In genomic region chr3:148146947-148147346, GRCh38 we compare ENCODE assay signal across 14 cellular contexts.
DNase-seq lines count a peak whose midpoint lies in the region; ATAC-seq, FAIRE-seq and TF ChIP-seq lines count a peak whose summit lies in the region.
"Had no signal": no experiment of that assay in that cellular context is flagged by ENCODE, and none has a peak within 500 bp of the region (broad histone marks: within the 10 kb centered on the region; RNA-seq: fewer than 3 reads in every experiment).

No MANE protein-coding gene starts in this region.

- 38 to 56% methylated on average over 1 of the region's 1 CpG for WGBS in pancreas, 2 donors

- TF ChIP-seq POLR2A in GM18505 (IDR thresholded peaks at IDR 0.05; ENCODE audit: borderline replicate concordance, extremely low read depth, insufficient read depth, insufficient read length), result no peak

- intact Hi-C loops in left lung (cut with DNase I) (no loop called here), pancreas (cut with DNase I) (no loop called here)

- TF ChIP-seq CTCF in AG04450 (IDR thresholded peaks at IDR 0.05; ENCODE audit: low read depth, low read length) (no peak), bronchial epithelial cell (IDR thresholded peaks at IDR 0.05; ENCODE audit: insufficient read depth, low read length, severe bottlenecking) (no peak), left lung (IDR thresholded peaks at IDR 0.05) (no peak), pancreas (IDR thresholded peaks at IDR 0.05) (no peak)

- H3K4me3 ChIP-seq in AG04450 (ENCODE audit: low read depth, low read length), result no peak overlapping the region
- H3K4me3 ChIP-seq in bronchial epithelial cell (ENCODE audit: low read depth, low read length), result no peak overlapping the region
- no peak overlapping the region for H3K4me3 ChIP-seq in left lung
- no peak overlapping the region for H3K4me3 ChIP-seq in pancreas
- H3K4me3 ChIP-seq: K562, prostate gland had no signal

- FAIRE-seq in HTR-8/SVneo (lab: Jason Lieb, UNC) (no peak), bronchial epithelial cell (lab: Jason Lieb, UNC) (no peak), pancreas (lab: Jason Lieb, UNC) (no peak)
- FAIRE-seq: K562 had no signal

- ATAC-seq in left lung (peak; percentile 80), GM18505 (IDR thresholded peaks at IDR 0.05; ENCODE audit: unreplicated experiment) (no peak), GM19328 (IDR thresholded peaks at IDR 0.05; ENCODE audit: unreplicated experiment) (no peak), pancreas (no peak)
- ATAC-seq: K562; stimulated activated naive B cell treated with anti-CD40 and anti-IgM and Interleukin-4, amounts not matched to agents 10 μg/mL and 1 μg/mL and 100 μg/mL, for 72 hours had no signal

- H3K9me3 ChIP-seq in AG04450 (ENCODE audit: control insufficient read depth, insufficient read depth, low read length) (no peaks in the 10 kb centered on the region), left lung (no peaks in the 10 kb centered on the region), pancreas (no peaks in the 10 kb centered on the region)
- H3K9me3 ChIP-seq: prostate gland had no signal

- POLR2A ChIA-PET in AG04450 (lab: Yijun Ruan, JAX), result no interaction called here

- no peak overlapping the region for H3K27ac ChIP-seq in AG04450 (ENCODE audit: low read depth, low read length)
- H3K27ac ChIP-seq in left lung, result no peak overlapping the region
- no peak overlapping the region for H3K27ac ChIP-seq in pancreas
- H3K27ac ChIP-seq: prostate gland, VCaP had no signal

- CTCF ChIA-PET in AG04450 (lab: Charles Lee), result no interaction called here

- H3K27me3 ChIP-seq in AG04450 (ENCODE audit: control insufficient read depth, insufficient read depth, low read length) (no peaks in the 10 kb centered on the region), bronchial epithelial cell (ENCODE audit: control insufficient read depth, insufficient read depth, low read length) (no peaks in the 10 kb centered on the region), left lung (no peaks in the 10 kb centered on the region), pancreas (no peaks in the 10 kb centered on the region)

- H3K4me1 ChIP-seq in left lung (peaks cover 0 to 9% of the 10 kb centered on the region in 2 donors), pancreas (no peaks in the 10 kb centered on the region)
- H3K4me1 ChIP-seq: prostate gland had no signal

- DNase-seq in AG04450 (ENCODE audit: low read depth, low spot score) (peak; percentile 16), HTR-8/SVneo (ENCODE audit: insufficient read length, low spot score) (peak; percentile 3), bronchial epithelial cell (ENCODE audit: low read depth) (peak; percentile 81), left lung (no peak), pancreas (no peak)
- DNase-seq in effector CD8-positive, alpha-beta T cell (lab: John Stamatoyannopoulos, UW), result no peak
- DNase-seq: DND-41; NCI-H2029 treated with DMSO at 0.1 percent for 48 hours; stimulated activated naive B cell treated with anti-CD40 and anti-IgM and Interleukin-4, amounts not matched to agents 10 μg/mL and 1 μg/mL and 100 μg/mL, for 72 hours had no signal

- no peaks in the 10 kb centered on the region for H3K36me3 ChIP-seq in bronchial epithelial cell (ENCODE audit: control insufficient read depth, insufficient read depth, low read length)
- H3K36me3 ChIP-seq in left lung, result no peaks in the 10 kb centered on the region
- no peaks in the 10 kb centered on the region for H3K36me3 ChIP-seq in pancreas
- H3K36me3 ChIP-seq: prostate gland had no signal

Comparison
In these comparisons a context has a peak if more than half of its experiments do, and no peak if none do; other contexts are left out.
1. DNase-seq: peak in AG04450 (single experiment), HTR-8/SVneo (single experiment) and bronchial epithelial cell (single experiment); none in left lung (0 of 2), effector CD8-positive, alpha-beta T cell (single experiment) and pancreas (0 of 6).